Comparison of ENCODE assay signal across 9 cellular contexts in the genomic region with DNA sequence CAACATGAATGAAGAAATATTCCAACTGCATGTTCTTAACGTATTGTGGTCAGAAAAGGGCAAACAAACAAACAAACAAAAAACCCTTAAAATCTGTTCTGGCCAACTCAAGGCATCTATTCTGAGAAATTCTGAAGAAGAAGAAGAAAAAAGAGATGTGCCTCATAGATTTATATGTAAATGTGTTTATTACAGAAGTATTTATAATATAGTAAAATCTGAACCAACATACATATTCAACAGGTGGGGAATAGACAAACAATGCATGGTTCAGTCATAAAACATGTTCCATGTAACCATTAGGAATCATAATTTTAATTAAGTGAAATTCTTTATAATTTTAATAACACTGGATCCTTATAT. TPM values are rescaled to one million over a fixed set of nuclear protein-coding genes. Genes with fewer than 3 reads are reported as not detected.
DNase-seq lines count a peak whose midpoint lies in the region; ATAC-seq, FAIRE-seq and TF ChIP-seq lines count a peak whose summit lies in the region.
"Had no signal": no experiment of that assay in that cellular context is flagged by ENCODE, and none has a peak within 500 bp of the region (broad histone marks: within the 10 kb centered on the region; RNA-seq: fewer than 3 reads in every experiment).

No MANE protein-coding gene starts in this region.

- ATAC-seq in GM12878 (no peak), GM21723 (IDR thresholded peaks at IDR 0.05; ENCODE audit: unreplicated experiment) (no peak)

- no peak for FAIRE-seq in GM12878 (lab: Jason Lieb, UNC)

- TF ChIP-seq EP300 in GM12878 (IDR thresholded peaks at IDR 0.05; ENCODE audit: borderline replicate concordance in 1 of 2, control insufficient read depth in 1 of 2, low read depth in 2 of 2, low read length in 2 of 2) (no peak), transverse colon (IDR thresholded peaks at IDR 0.05; ENCODE audit: low read depth) (no peak)

- H3K9ac ChIP-seq in GM12878 (ENCODE audit: control insufficient read depth, insufficient read depth, low read length), result peak overlapping the region; percentile 71

- BruUV-seq in GM12878 (replicated peaks; lab: Mats Ljungman, UMichigan), result no TSS peak

- H3K4me1 ChIP-seq in GM12878 (ENCODE audit: control insufficient read depth, insufficient read depth, low read length) (peaks cover 10% of the 10 kb centered on the region), transverse colon (peaks cover 6 to 28% (median 15%) of the 10 kb centered on the region in 4 donors)

- peaks cover 47% of the 10 kb centered on the region for H3K4me1 Mint-ChIP-seq in T-helper 2 cell treated with Interferon-gamma antibody and Interleukin-4, amounts not matched to agents 5 μg/mL and 100 μg/mL, for 36 hours (ENCODE audit: low read depth)

- H3K4me2 ChIP-seq in GM12878 (ENCODE audit: control insufficient read depth, insufficient read depth), result peak overlapping the region; percentile 76

- H3K36me3 Mint-ChIP-seq in T-helper 2 cell treated with Interferon-gamma antibody and Interleukin-4, amounts not matched to agents 5 μg/mL and 100 μg/mL, for 36 hours (ENCODE audit: low read depth), result peaks cover 25% of the 10 kb centered on the region

- no peaks in the 10 kb centered on the region for H3K36me3 ChIP-seq in GM12878 (ENCODE audit: control insufficient read depth in 2 of 2, insufficient read depth in 2 of 2, low read length in 1 of 2)
- H3K36me3 ChIP-seq in transverse colon, result peaks cover 0 to 4% (median under 1%) of the 10 kb centered on the region in 4 donors

- H3K9me3 Mint-ChIP-seq in T-helper 2 cell treated with Interferon-gamma antibody and Interleukin-4, amounts not matched to agents 5 μg/mL and 100 μg/mL, for 36 hours, result no peaks in the 10 kb centered on the region
- H3K9me3 Mint-ChIP-seq: mesothelial cell of epicardium had no signal

- RAD21 ChIA-PET in GM12878 (lab: Charles Lee; ENCODE audit: unreplicated experiment), result interaction anchor here (1.9 kb wide), 1 partner anchor 108 kb away, joined by 9 read pairs; no protein-coding TSS in a partner anchor

- peak overlapping the region; percentile 82 for H3K4me3 Mint-ChIP-seq in T-helper 2 cell treated with Interferon-gamma antibody and Interleukin-4, amounts not matched to agents 5 μg/mL and 100 μg/mL, for 36 hours
- H3K4me3 Mint-ChIP-seq: mesothelial cell of epicardium had no signal

- POLR2A ChIA-PET in GM12878 (lab: Charles Lee), result interaction anchor here (1.0 to 1.4 kb wide), 2 partner anchors 10 to 14 kb away, joined by 4 to 5 read pairs; no protein-coding TSS in a partner anchor

- in situ Hi-C loops in GM12878 (cut with MboI) (no loop called here), transverse colon (cut with MboI; ENCODE audit: low pct_ligation_motif_present in 1 of 4, low pct_unique_long_range_greater_than_20kb in 1 of 4, low sequenced_read_pairs in 3 of 4) (loop anchor here in 1 of 4 donors (25.0 kb wide), 1 partner anchor 97 kb away; the partner anchor contains the start of gene BTN2A1)

- DNase-seq in T-helper 2 cell treated with Interferon-gamma antibody and Interleukin-4, amounts not matched to agents 5 μg/mL and 100 μg/mL, for 36 hours (ENCODE audit: low spot score), result no peak
- DNase-seq in T-helper 2 cell, result no peak
- DNase-seq in GM12878 (ENCODE audit: low read depth, low spot score), result no peak
- DNase-seq in lower leg skin (ENCODE audit: low spot score in 2 of 2), result no peak
- no peak for DNase-seq in transverse colon
- no peak for DNase-seq in SHP77 (lab: John Stamatoyannopoulos, UW)
- DNase-seq in RPMI8226, result no peak

- SMC1A ChIA-PET in GM12878 (lab: Charles Lee; ENCODE audit: uncharacterized antibody, unreplicated experiment), result interaction anchor here (0.8 to 1.7 kb wide), 4 partner anchors 19 to 108 kb away, joined by 3 to 5 read pairs (median 4); no protein-coding TSS in a partner anchor

- peaks cover 16% of the 10 kb centered on the region for H3K79me2 ChIP-seq in GM12878 (ENCODE audit: control insufficient read depth, insufficient read depth, low read length)

- TF ChIP-seq POLR2A in GM12878 (IDR thresholded peaks at IDR 0.05; ENCODE audit: low read depth, low read length), result no peak
- no peak for TF ChIP-seq POLR2A in lower leg skin (IDR thresholded peaks at IDR 0.05)
- no peak for TF ChIP-seq POLR2A in transverse colon (IDR thresholded peaks at IDR 0.05)

- H3K27me3 Mint-ChIP-seq in T-helper 2 cell treated with Interferon-gamma antibody and Interleukin-4, amounts not matched to agents 5 μg/mL and 100 μg/mL, for 36 hours (ENCODE audit: low read depth), result no peaks in the 10 kb centered on the region

- no peak for TF ChIP-seq RAD21 in GM12878 (IDR thresholded peaks at IDR 0.05; ENCODE audit: insufficient read depth, low read depth, low read length)

- no peaks in the 10 kb centered on the region for H3K9me3 ChIP-seq in GM12878 (replicated peaks; ENCODE audit: control insufficient read depth, insufficient read depth, low read length)
- no peaks in the 10 kb centered on the region for H3K9me3 ChIP-seq in transverse colon

- no peaks in the 10 kb centered on the region for H3K27me3 ChIP-seq in GM12878 (replicated peaks in 1 of 2; ENCODE audit: control insufficient read depth in 2 of 2, insufficient read depth in 2 of 2, low read length in 1 of 2)
- no peaks in the 10 kb centered on the region for H3K27me3 ChIP-seq in transverse colon

- H3K4me3 ChIP-seq in GM12878 (peak overlapping the region; percentile 99), lower leg skin (ENCODE audit: low read depth, poor library complexity, severe bottlenecking) (peak overlapping the region; percentile 68), transverse colon (peak overlapping the region; percentile 41 to 65 (median 57))

- 0% methylated on average over 1 of the region's 1 CpG for WGBS in GM12878 (ENCODE audit: insufficient coverage, insufficient replicate concordance, low lambda C conversion rate, missing lambda C conversion rate)
- WGBS in lower leg skin, 2 donors, result 0% methylated on average over 1 of the region's 1 CpG
- WGBS in transverse colon (ENCODE audit: low coverage in 1 of 2), 2 donors, result 0% methylated on average over 1 of the region's 1 CpG

- H3K27ac ChIP-seq in GM12878 (ENCODE audit: control insufficient read depth, insufficient read depth) (peak overlapping the region; percentile 89), transverse colon (peak overlapping the region; percentile 88 to 96 (median 91))

- intact Hi-C loops in GM12878 (cut with micrococcal nuclease; ENCODE audit: unreplicated experiment) (no loop called here), lower leg skin (cut with DNase I; ENCODE audit: low total_unique reads) (no loop called here), transverse colon (cut with DNase I; ENCODE audit: low total_unique reads) (no loop called here)

- H3K27ac Mint-ChIP-seq in T-helper 2 cell treated with Interferon-gamma antibody and Interleukin-4, amounts not matched to agents 5 μg/mL and 100 μg/mL, for 36 hours, result no peak overlapping the region
- H3K27ac Mint-ChIP-seq: mesothelial cell of epicardium had no signal

- H2AFZ ChIP-seq in GM12878 (ENCODE audit: control insufficient read depth, low read depth, low read length), result peak overlapping the region; percentile 84

- TF ChIP-seq CTCF in GM12878 (IDR thresholded peaks at IDR 0.05 in 2 of 3, conservative IDR thresholded peaks at IDR 0.05 in 1 of 3; ENCODE audit: control insufficient read depth in 2 of 3, extremely low read depth in 1 of 3, insufficient read depth in 1 of 3, low read depth in 3 of 3, low read length in 3 of 3) (no peak), lower leg skin (IDR thresholded peaks at IDR 0.05) (no peak), transverse colon (IDR thresholded peaks at IDR 0.05) (no peak)

- H4K20me1 ChIP-seq in GM12878 (ENCODE audit: control insufficient read depth, insufficient read depth), result no peaks in the 10 kb centered on the region

- CTCF ChIA-PET in GM12878 (lab: Yijun Ruan, JAX), result no interaction called here

RNA-seq across cellular contexts. Expression of gene BTN3A2, which starts 0.6 kb away (rescaled TPM):
- total RNA-seq in GM12878 (2013; cell fraction: nucleolus; rRNA removed), result 134 and 147 TPM in 2 replicates
- 17.2 and 17.3 TPM in 2 replicates for total RNA-seq in GM12878 (2014; rRNA removed)
- 19.5 and 20.9 TPM in 2 replicates for total RNA-seq in GM12878 (2014; rRNA removed; fragmentation: Illumina TruSeq; extraction: Trizol)
- 26.1 and 27.8 TPM in 2 replicates for total RNA-seq in GM12878 (2021)
- polyA plus RNA-seq in GM12878 (2011; ENCODE audit: low read depth), result 22.1 TPM
- 74.7 and 80.5 TPM in 2 replicates for polyA plus RNA-seq in GM12878 (2011; rRNA removed)
- 40.4 and 44.5 TPM in 2 replicates for polyA plus RNA-seq in GM12878 (2011; cell fraction: cytosol; rRNA removed)
- 82.7 and 117 TPM in 2 replicates for polyA plus RNA-seq in GM12878 (2011; cell fraction: nucleus; rRNA removed)
- 26.4 and 31.9 TPM in 2 replicates for polyA plus RNA-seq in GM12878 (2012)
- polyA plus RNA-seq in GM12878 (2014; fragmentation: Illumina TruSeq; extraction: Trizol), result 25.1 and 25.2 TPM in 2 replicates
- 10 to 100 TPM; 15.9 to 22.2 TPM for polyA plus RNA-seq in GM12878 (2014; fragmentation: Nextera tagmentation; extraction: Ambion mirVana)
- 19.5 and 19.6 TPM in 2 replicates for polyA plus RNA-seq in GM12878 (2014; rRNA removed)
- polyA plus RNA-seq in GM12878 (2016; fragmentation: Nextera tagmentation; extraction: Ambion mirVana), result 10 to 100 TPM; 13.6 to 14.7 TPM
- 59.7 and 127 TPM in 2 replicates for polyA minus RNA-seq in GM12878 (2011; rRNA and poly(A)+ RNA removed)
- polyA minus RNA-seq in GM12878 (2011; cell fraction: cytosol; rRNA and poly(A)+ RNA removed), result 9.1 and 15.6 TPM in 2 replicates
- 41.1 and 44.0 TPM in 2 replicates for polyA minus RNA-seq in GM12878 (2011; cell fraction: nucleus; rRNA and poly(A)+ RNA removed)
- total RNA-seq in lower leg skin, result 10 to 100 TPM in 3 of 4 donors, 1 to 10 TPM in 1; 9.9 to 26.8 (median 18.5) TPM
- 10 to 100 TPM in 2 of 4 donors, 1 to 10 TPM in 2; 4.5 to 39.1 (median 18.7) TPM for total RNA-seq in transverse colon

RNA-seq across cellular contexts. Expression of gene BTN2A2, which starts 17.3 kb away (rescaled TPM):
- total RNA-seq in GM12878 (2013; cell fraction: nucleolus; rRNA removed), result 227 and 232 TPM in 2 replicates
- total RNA-seq in GM12878 (2014; rRNA removed) (24.7 and 28.3 TPM in 2 replicates), GM12878 (2014; rRNA removed; fragmentation: Illumina TruSeq; extraction: Trizol) (26.3 and 27.5 TPM in 2 replicates), GM12878 (2021) (28.5 and 32.7 TPM in 2 replicates), lower leg skin (10 to 100 TPM in 2 of 4 donors, 1 to 10 TPM in 2; 8.0 to 14.4 (median 10.2) TPM), transverse colon (10 to 100 TPM in 2 of 4 donors, 1 to 10 TPM in 2; 6.0 to 14.6 (median 11.5) TPM)
- polyA plus RNA-seq in GM12878 (2011; ENCODE audit: low read depth), result 17.7 TPM
- polyA plus RNA-seq in GM12878 (2011; rRNA removed) (70.8 and 76.4 TPM in 2 replicates), GM12878 (2014; fragmentation: Illumina TruSeq; extraction: Trizol) (29.8 and 31.7 TPM in 2 replicates), GM12878 (2014; fragmentation: Nextera tagmentation; extraction: Ambion mirVana) (10 to 100 TPM; 14.7 to 30.9 TPM), GM12878 (2014; rRNA removed) (25.9 and 29.4 TPM in 2 replicates), GM12878 (2016; fragmentation: Nextera tagmentation; extraction: Ambion mirVana) (10 to 100 TPM; 16.3 to 16.7 TPM)
- polyA plus RNA-seq in GM12878 (2011; cell fraction: cytosol; rRNA removed), result 54.8 and 60.3 TPM in 2 replicates
- 226 and 267 TPM in 2 replicates for polyA plus RNA-seq in GM12878 (2011; cell fraction: nucleus; rRNA removed)
- polyA plus RNA-seq in GM12878 (2012), result 20.4 and 30.9 TPM in 2 replicates
- 117 TPM in 2 replicates for polyA minus RNA-seq in GM12878 (2011; rRNA and poly(A)+ RNA removed)
- polyA minus RNA-seq in GM12878 (2011; cell fraction: cytosol; rRNA and poly(A)+ RNA removed), result 14.4 and 20.5 TPM in 2 replicates
- polyA minus RNA-seq in GM12878 (2011; cell fraction: nucleus; rRNA and poly(A)+ RNA removed), result 83.3 and 115 TPM in 2 replicates

RNA-seq across cellular contexts. Expression of gene BTN3A1, which starts 36.5 kb away (rescaled TPM):
- total RNA-seq in GM12878 (2013; cell fraction: nucleolus; rRNA removed), result 206 and 211 TPM in 2 replicates
- total RNA-seq in GM12878 (2014; rRNA removed) (16.4 and 21.0 TPM in 2 replicates), GM12878 (2014; rRNA removed; fragmentation: Illumina TruSeq; extraction: Trizol) (15.7 and 19.1 TPM in 2 replicates), GM12878 (2021) (17.6 and 19.5 TPM in 2 replicates), lower leg skin (10 to 100 TPM; 10.4 to 17.7 (median 15.1) TPM), transverse colon (10 to 100 TPM; 15.7 to 43.2 (median 20.4) TPM)
- polyA plus RNA-seq in GM12878 (2011; ENCODE audit: low read depth), result 32.0 TPM
- polyA plus RNA-seq in GM12878 (2011; rRNA removed) (60.1 and 64.3 TPM in 2 replicates), GM12878 (2014; fragmentation: Illumina TruSeq; extraction: Trizol) (22.8 and 26.7 TPM in 2 replicates), GM12878 (2014; fragmentation: Nextera tagmentation; extraction: Ambion mirVana) (1 to 10 TPM; 5.6 TPM), GM12878 (2014; rRNA removed) (18.0 and 22.4 TPM in 2 replicates), GM12878 (2016; fragmentation: Nextera tagmentation; extraction: Ambion mirVana) (10 to 100 TPM in 1 of 2 experiments, 1 to 10 TPM in 1; 9.8 to 10.5 TPM)
- 33.3 and 43.0 TPM in 2 replicates for polyA plus RNA-seq in GM12878 (2011; cell fraction: cytosol; rRNA removed)
- 116 and 165 TPM in 2 replicates for polyA plus RNA-seq in GM12878 (2011; cell fraction: nucleus; rRNA removed)
- polyA plus RNA-seq in GM12878 (2012), result 33.4 and 39.6 TPM in 2 replicates
- polyA minus RNA-seq in GM12878 (2011; rRNA and poly(A)+ RNA removed), result 61.2 and 67.0 TPM in 2 replicates
- 4.8 and 9.1 TPM in 2 replicates for polyA minus RNA-seq in GM12878 (2011; cell fraction: cytosol; rRNA and poly(A)+ RNA removed)
- polyA minus RNA-seq in GM12878 (2011; cell fraction: nucleus; rRNA and poly(A)+ RNA removed), result 26.5 and 28.0 TPM in 2 replicates
